Comparison of ENCODE assay signal across 8 cellular contexts in the genomic region with DNA sequence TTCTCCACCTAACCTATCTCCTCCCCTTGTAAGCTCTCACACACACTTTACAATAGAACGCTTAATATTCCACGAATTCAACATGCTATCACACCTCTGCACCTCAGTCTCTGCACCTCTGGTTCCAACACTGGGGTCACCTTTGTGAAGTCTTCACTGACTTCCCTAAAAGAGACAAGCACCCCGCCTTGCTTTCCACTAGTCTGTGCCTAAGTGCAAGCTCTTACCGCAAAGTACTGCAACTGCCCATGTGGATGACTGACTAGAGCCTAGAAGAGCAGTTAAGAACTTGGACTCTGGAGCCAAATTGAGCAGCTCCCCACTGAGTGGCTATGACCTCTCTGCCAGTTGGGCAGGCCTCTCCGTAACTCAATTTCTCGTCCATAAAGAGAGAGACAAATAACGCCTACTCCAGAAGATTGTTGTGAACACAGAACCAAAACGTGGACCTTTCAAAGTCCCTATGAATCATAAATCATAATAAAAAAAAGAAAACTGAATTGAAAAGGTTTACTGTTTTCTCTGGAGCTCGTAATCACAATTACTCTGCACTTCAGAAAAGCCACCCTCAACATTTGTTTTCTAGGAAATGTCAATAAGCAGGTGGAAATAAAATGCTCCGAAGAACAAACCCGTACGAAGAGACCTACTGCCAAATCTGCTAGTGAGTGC. TPM values are rescaled to one million over a fixed set of nuclear protein-coding genes. Genes with fewer than 3 reads are reported as not detected.
DNase-seq lines count a peak whose midpoint lies in the region; ATAC-seq and TF ChIP-seq lines count a peak whose summit lies in the region.

No MANE protein-coding gene starts in this region.

- no peaks in the 10 kb centered on the region for H3K36me3 ChIP-seq in vagina

- TF ChIP-seq POLR2A in vagina (IDR thresholded peaks at IDR 0.05) = no peak

- CTCF ChIA-PET in RWPE1 (lab: Yijun Ruan, JAX) = interaction anchor here (0.6 to 0.9 kb wide), 5 partner anchors 54 to 1407 kb away, joined by 3 to 6 read pairs (median 3); no protein-coding TSS in a partner anchor

- H3K27me3 Mint-ChIP-seq in stimulated activated naive CD8-positive, alpha-beta T cell treated with anti-CD3 and anti-CD28 coated beads, Interleukin-15, Interleukin-2, amounts not matched to agents 100 ng/mL and 50 ng/mL, for 24 hours = no peaks in the 10 kb centered on the region
- H3K27me3 Mint-ChIP-seq in effector memory CD8-positive, alpha-beta T cell = no peaks in the 10 kb centered on the region
- H3K27me3 Mint-ChIP-seq in mesothelial cell of epicardium (ENCODE audit: low read depth) = no peaks in the 10 kb centered on the region

- no peaks in the 10 kb centered on the region for H3K27me3 ChIP-seq in vagina

- H3K4me3 Mint-ChIP-seq in stimulated activated naive CD8-positive, alpha-beta T cell treated with anti-CD3 and anti-CD28 coated beads, Interleukin-15, Interleukin-2, amounts not matched to agents 100 ng/mL and 50 ng/mL, for 24 hours = peak overlapping the region; percentile 100
- peak overlapping the region; percentile 96 to 97 for H3K4me3 Mint-ChIP-seq in effector memory CD8-positive, alpha-beta T cell
- peak overlapping the region; percentile 92 for H3K4me3 Mint-ChIP-seq in mesothelial cell of epicardium

- peaks cover 10% of the 10 kb centered on the region for H3K36me3 Mint-ChIP-seq in stimulated activated naive CD8-positive, alpha-beta T cell treated with anti-CD3 and anti-CD28 coated beads, Interleukin-15, Interleukin-2, amounts not matched to agents 100 ng/mL and 50 ng/mL, for 24 hours (ENCODE audit: low read depth)
- peaks cover 17% of the 10 kb centered on the region for H3K36me3 Mint-ChIP-seq in effector memory CD8-positive, alpha-beta T cell (ENCODE audit: insufficient read depth)
- H3K36me3 Mint-ChIP-seq in mesothelial cell of epicardium = peaks cover 7% of the 10 kb centered on the region

- H3K9me3 ChIP-seq in vagina = no peaks in the 10 kb centered on the region

- TF ChIP-seq CTCF in RWPE1 (conservative IDR thresholded peaks at IDR 0.05; ENCODE audit: low read depth) = no peak
- TF ChIP-seq CTCF in mesothelial cell of epicardium (IDR thresholded peaks at IDR 0.05; ENCODE audit: unreplicated experiment) = no peak
- no peak for TF ChIP-seq CTCF in vagina (IDR thresholded peaks at IDR 0.05)
- no peak for TF ChIP-seq CTCF in GM20000 (IDR thresholded peaks at IDR 0.05; ENCODE audit: extremely low read depth, missing control alignments)

- intact Hi-C loops in vagina (cut with DNase I) = loop anchor here (10.0 kb wide), 1 partner anchor 1723 kb away; a partner anchor contains a TSS

- H3K4me1 Mint-ChIP-seq in stimulated activated naive CD8-positive, alpha-beta T cell treated with anti-CD3 and anti-CD28 coated beads, Interleukin-15, Interleukin-2, amounts not matched to agents 100 ng/mL and 50 ng/mL, for 24 hours (ENCODE audit: low read depth) = peaks cover 67% of the 10 kb centered on the region
- H3K4me1 Mint-ChIP-seq in effector memory CD8-positive, alpha-beta T cell (ENCODE audit: low read depth in 2 of 2) = peaks cover 47 to 64% of the 10 kb centered on the region in 2 donors
- H3K4me1 Mint-ChIP-seq in mesothelial cell of epicardium = peaks cover 43% of the 10 kb centered on the region

- H3K4me1 ChIP-seq in vagina = peaks cover 82% of the 10 kb centered on the region

- peak overlapping the region; percentile 99 for H3K27ac Mint-ChIP-seq in stimulated activated naive CD8-positive, alpha-beta T cell treated with anti-CD3 and anti-CD28 coated beads, Interleukin-15, Interleukin-2, amounts not matched to agents 100 ng/mL and 50 ng/mL, for 24 hours
- peak overlapping the region; percentile 97 to 98 for H3K27ac Mint-ChIP-seq in effector memory CD8-positive, alpha-beta T cell
- H3K27ac Mint-ChIP-seq in mesothelial cell of epicardium = peak overlapping the region; percentile 94

- DNase-seq in stimulated activated naive CD8-positive, alpha-beta T cell treated with anti-CD3 and anti-CD28 coated beads, Interleukin-15, Interleukin-2, amounts not matched to agents 100 U/mL and 50 U/mL, for 24 hours = no peak
- DNase-seq in RWPE1 (ENCODE audit: low spot score) (no peak), mesothelial cell of epicardium (ENCODE audit: low spot score in 2 of 2, unreplicated experiment in 2 of 2) (no peak), vagina (ENCODE audit: extremely low spot score in 2 of 2) (no peak), GM20000 (ENCODE audit: low spot score) (no peak), NCI-H1694 (lab: John Stamatoyannopoulos, UW) (no peak)
- DNase-seq in effector memory CD8-positive, alpha-beta T cell = peak in 1 of 3 experiments; percentile 10

- peak overlapping the region; percentile 87 for H3K27ac ChIP-seq in RWPE1
- peak overlapping the region; percentile 100 for H3K27ac ChIP-seq in vagina

- peak overlapping the region; percentile 83 to 98 for H3K4me3 ChIP-seq in vagina

- POLR2A ChIA-PET in RWPE1 (lab: Yijun Ruan, JAX; ENCODE audit: low non-redundant PET) = interaction anchor here (0.6 kb wide), 1 partner anchor 52 kb away, joined by 3 read pairs; no protein-coding TSS in a partner anchor

- no peak for ATAC-seq in stimulated activated naive CD8-positive, alpha-beta T cell treated with anti-CD3 and anti-CD28 coated beads, Interleukin-15, Interleukin-2, amounts not matched to agents 100 U/mL and 50 U/mL, for 24 hours
- no peak for ATAC-seq in effector memory CD8-positive, alpha-beta T cell (replicated peaks)

- H3K9me3 Mint-ChIP-seq in stimulated activated naive CD8-positive, alpha-beta T cell treated with anti-CD3 and anti-CD28 coated beads, Interleukin-15, Interleukin-2, amounts not matched to agents 100 ng/mL and 50 ng/mL, for 24 hours = no peaks in the 10 kb centered on the region
- H3K9me3 Mint-ChIP-seq in effector memory CD8-positive, alpha-beta T cell = no peaks in the 10 kb centered on the region
- peaks cover 4% of the 10 kb centered on the region for H3K9me3 Mint-ChIP-seq in mesothelial cell of epicardium

RNA-seq across cellular contexts. Expression of a gene that starts 1.2 kb away (rescaled TPM):
- total RNA-seq in mesothelial cell of epicardium (24.3 to 27.3 TPM (median 25.4 TPM) in 3 replicates), vagina (76.6 TPM)

RNA-seq across cellular contexts. Expression of a gene that starts 44.5 kb away (rescaled TPM):
- total RNA-seq in mesothelial cell of epicardium = not detected in 3 replicates
- total RNA-seq in vagina = not detected
